Comparison of ENCODE assay signal across 2 cellular contexts in the genomic region with DNA sequence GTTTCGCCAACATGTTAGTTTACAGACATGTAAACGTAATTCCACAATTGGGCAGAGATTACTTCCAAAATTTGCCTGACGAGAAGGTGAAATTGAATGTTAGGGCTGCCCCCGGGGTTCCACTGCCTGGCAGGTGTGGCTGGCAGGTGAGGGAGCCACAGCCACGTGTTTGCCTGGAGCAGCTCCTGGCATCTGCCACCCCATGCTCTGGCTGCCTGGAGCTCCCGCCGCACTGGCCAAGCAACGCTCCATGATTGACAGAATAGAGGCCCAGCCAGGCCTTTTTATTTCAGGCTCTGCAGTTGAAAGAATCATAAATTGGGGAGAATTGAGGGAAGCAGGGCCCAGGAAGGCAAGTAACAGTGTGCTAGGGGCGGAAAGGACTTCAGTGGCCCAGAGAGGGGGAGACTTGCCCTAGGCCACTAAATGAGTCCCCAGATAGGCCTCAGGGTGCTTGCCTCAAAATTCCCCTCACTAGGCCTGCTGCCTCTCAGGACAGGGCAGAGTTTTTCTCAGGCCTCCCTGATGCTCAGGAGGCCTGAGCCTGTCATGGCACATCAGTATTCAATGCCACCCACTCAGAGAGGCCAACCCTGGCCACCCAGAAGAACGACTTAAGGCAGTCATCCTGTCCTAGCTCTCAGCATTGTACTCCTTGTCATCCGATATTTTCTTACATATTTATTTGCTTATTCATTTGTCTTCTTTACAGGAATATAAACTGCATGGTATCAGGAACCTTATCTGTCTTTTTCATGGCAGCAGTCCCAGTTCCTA.
A peak's percentile ranks its signal among the peaks of the same experiment; 100 is the strongest.
TF ChIP-seq lines count a peak whose summit lies in the region.

No MANE protein-coding gene starts in this region.

TF ChIP-seq in GM12891, 5 proteins besides CTCF, POLR2A, EP300 and RAD21:
- TF ChIP-seq POU2F2 (IDR thresholded peaks at IDR 0.05; ENCODE audit: low read depth, low read length) (no peak), POLR2AphosphoS5 (IDR thresholded peaks at IDR 0.05; ENCODE audit: low read depth, low read length) (no peak), SPI1 (IDR thresholded peaks at IDR 0.05; ENCODE audit: low read depth, low read length) (no peak), PAX5 (IDR thresholded peaks at IDR 0.05; ENCODE audit: insufficient read depth, low read length, severe bottlenecking) (no peak), TAF1 (IDR thresholded peaks at IDR 0.05; ENCODE audit: low read depth, low read length) (no peak)

TF ChIP-seq in K562, 482 proteins besides CTCF, POLR2A, EP300 and RAD21:
- no peak for TF ChIP-seq SIRT6 (IDR thresholded peaks at IDR 0.05; ENCODE audit: low read depth, low read length)
- TF ChIP-seq ZFX (CRISPR knock-in tag; IDR thresholded peaks at IDR 0.05), result peak; percentile 23; the same call in 1 of the 2 replicates
TF ChIP-seq in K562: peak in this region for 1.
